In genomic region chr2:159051133-159051532, GRCh38 we compare ENCODE assay signal across 22 cellular contexts.
"Had no signal": no experiment of that assay in that cellular context is flagged by ENCODE, and none has a peak within 500 bp of the region (broad histone marks: within the 10 kb centered on the region; RNA-seq: fewer than 3 reads in every experiment).

No MANE protein-coding gene starts in this region.

- H3K27me3 ChIP-seq: dorsolateral prefrontal cortex, gastrocnemius medialis, hepatocyte, neural progenitor cell, ovary, stomach, suprapubic skin, thyroid gland had no signal

- H3K4me1 Mint-ChIP-seq: naive thymus-derived CD8-positive, alpha-beta T cell had no signal

- ATAC-seq: esophagus mucosa; left cardiac atrium; naive thymus-derived CD8-positive, alpha-beta T cell had no signal

- H3K27ac ChIP-seq: gastrocnemius medialis, neural progenitor cell, ovary, suprapubic skin, thyroid gland had no signal

- H3K36me3 Mint-ChIP-seq: naive thymus-derived CD8-positive, alpha-beta T cell had no signal

- H3K9me3 ChIP-seq: gastrocnemius medialis, ovary, stomach, suprapubic skin, thyroid gland had no signal

- DNase-seq: central memory CD4-positive, alpha-beta T cell; dorsolateral prefrontal cortex; effector CD8-positive, alpha-beta T cell; gastrocnemius medialis; kidney; left cardiac atrium; left ventricle myocardium superior; naive thymus-derived CD8-positive, alpha-beta T cell; nucleus accumbens; ovary; right cardiac atrium; small intestine; stimulated activated CD4-positive, alpha-beta T cell treated with anti-CD3 and anti-CD28 coated beads, Interleukin-12 subunit alpha, Interleukin-12 subunit beta, amount 100 ng/mL, for 4 hours; stimulated activated naive CD4-positive, alpha-beta T cell; stomach; thyroid gland had no signal

- H3K4me2 ChIP-seq: neural progenitor cell had no signal

- H3K27ac Mint-ChIP-seq: naive thymus-derived CD8-positive, alpha-beta T cell; neural progenitor cell; progenitor cell of endocrine pancreas had no signal

- H3K4me3 Mint-ChIP-seq: naive thymus-derived CD8-positive, alpha-beta T cell; neural progenitor cell had no signal

- H2AFZ ChIP-seq: hepatocyte, neural progenitor cell had no signal

- H3K9me3 Mint-ChIP-seq: naive thymus-derived CD8-positive, alpha-beta T cell; neural progenitor cell had no signal

- H3K9ac ChIP-seq: neural progenitor cell had no signal

- H3K36me3 ChIP-seq: gastrocnemius medialis, neural progenitor cell, ovary, stomach, suprapubic skin, thyroid gland had no signal

- H3K4me3 ChIP-seq: gastrocnemius medialis, hepatocyte, lung, neural progenitor cell, ovary, stomach, suprapubic skin, thyroid gland had no signal

- H3K27me3 Mint-ChIP-seq: progenitor cell of endocrine pancreas had no signal
